In the genomic region with DNA sequence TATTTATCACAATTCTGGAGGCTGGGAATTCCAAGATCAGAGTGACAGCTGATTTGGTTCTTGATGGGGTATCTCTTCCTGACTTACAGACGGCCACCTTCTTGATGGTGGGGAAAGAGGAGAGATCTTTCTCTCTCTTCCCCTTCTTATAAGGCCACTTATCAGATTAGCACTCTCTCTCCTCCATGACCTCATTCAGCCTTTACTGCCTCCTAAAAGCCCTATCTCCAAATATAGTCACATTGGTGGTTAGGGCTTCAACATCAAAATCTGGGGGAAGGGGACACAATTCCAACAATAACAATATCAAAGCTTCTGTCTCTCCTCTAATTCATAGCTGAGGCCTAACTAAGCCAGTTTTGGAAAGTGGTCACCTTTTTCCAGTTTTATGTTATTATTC, we compare ENCODE assay signal across 21 cellular contexts.
"Had no signal": no experiment of that assay in that cellular context is flagged by ENCODE, and none has a peak within 500 bp of the region (broad histone marks: within the 10 kb centered on the region; RNA-seq: fewer than 3 reads in every experiment).

No MANE protein-coding gene starts in this region.

- H3K27ac Mint-ChIP-seq: activated CD4-positive, alpha-beta memory T cell treated with anti-CD3 and anti-CD28 coated beads, Interleukin-2, amount 10 ng/mL, durations not matched to agents 7 days and 5 days; activated CD4-positive, alpha-beta T cell treated with anti-CD3 and anti-CD28 coated beads, Interleukin-2, amount 10 ng/mL, durations not matched to agents 24 days and 14 days; activated naive CD8-positive, alpha-beta T cell treated with anti-CD3 and anti-CD28 coated beads, Interleukin-2, amount 50 U/mL, for 24 hours; activated T-helper 1 cell treated with anti-CD3 and anti-CD28 coated beads, Interleukin-12 subunit alpha, Interleukin-12 subunit beta, Interleukin-2, Interleukin-4 antibody, amounts not matched to agents 30 ng/mL and 10 ng/mL and 1 ng/mL, durations not matched to agents 14 hours and 24 hours and 36 hours; brain; dendritic cell treated with granulocyte-macrophage colony-stimulating factor and Interleukin-4, amounts not matched to agents 40 ng/mL and 50 ng/mL, for 4 days; T-helper 1 cell treated with Interleukin-12 subunit alpha and Interleukin-12 subunit beta and Interleukin-4 antibody, amounts not matched to agents 30 μg/mL and 1 μg/mL, for 36 hours had no signal

- H3K4me3 ChIP-seq: lower lobe of right lung, sigmoid colon, spleen, thoracic aorta, upper lobe of left lung had no signal

- H3K36me3 ChIP-seq: lower lobe of right lung, sigmoid colon, spleen, thoracic aorta, upper lobe of left lung had no signal

- H3K27me3 ChIP-seq: sigmoid colon, spleen, upper lobe of left lung had no signal

- H3K4me1 ChIP-seq: lower lobe of right lung, upper lobe of left lung had no signal

- H3K27me3 Mint-ChIP-seq: brain; dendritic cell treated with granulocyte-macrophage colony-stimulating factor and Interleukin-4, amounts not matched to agents 40 ng/mL and 50 ng/mL, for 4 days; naive B cell had no signal

- H3K9me3 Mint-ChIP-seq: activated CD4-positive, alpha-beta memory T cell treated with anti-CD3 and anti-CD28 coated beads, Interleukin-2, amount 10 ng/mL, durations not matched to agents 7 days and 5 days; activated CD4-positive, alpha-beta T cell treated with anti-CD3 and anti-CD28 coated beads, Interleukin-2, amount 10 ng/mL, durations not matched to agents 24 days and 14 days; activated T-helper 1 cell treated with anti-CD3 and anti-CD28 coated beads, Interleukin-12 subunit alpha, Interleukin-12 subunit beta, Interleukin-2, Interleukin-4 antibody, amounts not matched to agents 30 ng/mL and 10 ng/mL and 1 ng/mL, durations not matched to agents 14 hours and 24 hours and 36 hours; dendritic cell treated with granulocyte-macrophage colony-stimulating factor and Interleukin-4, amounts not matched to agents 40 ng/mL and 50 ng/mL, for 4 days; naive B cell; T-helper 1 cell treated with Interleukin-12 subunit alpha and Interleukin-12 subunit beta and Interleukin-4 antibody, amounts not matched to agents 30 μg/mL and 1 μg/mL, for 36 hours had no signal

- H3K27ac ChIP-seq: lower lobe of right lung, sigmoid colon, spleen, thoracic aorta, upper lobe of left lung had no signal

- FAIRE-seq: endometrium had no signal

- H3K4me3 Mint-ChIP-seq: activated CD4-positive, alpha-beta memory T cell treated with anti-CD3 and anti-CD28 coated beads, Interleukin-2, amount 10 ng/mL, durations not matched to agents 7 days and 5 days; activated CD4-positive, alpha-beta T cell treated with anti-CD3 and anti-CD28 coated beads, Interleukin-2, amount 10 ng/mL, durations not matched to agents 24 days and 14 days; activated naive CD8-positive, alpha-beta T cell treated with anti-CD3 and anti-CD28 coated beads, Interleukin-2, amount 50 U/mL, for 24 hours; activated T-helper 1 cell treated with anti-CD3 and anti-CD28 coated beads, Interleukin-12 subunit alpha, Interleukin-12 subunit beta, Interleukin-2, Interleukin-4 antibody, amounts not matched to agents 30 ng/mL and 10 ng/mL and 1 ng/mL, durations not matched to agents 14 hours and 24 hours and 36 hours; brain; dendritic cell treated with granulocyte-macrophage colony-stimulating factor and Interleukin-4, amounts not matched to agents 40 ng/mL and 50 ng/mL, for 4 days; naive B cell; T-helper 1 cell treated with Interleukin-12 subunit alpha and Interleukin-12 subunit beta and Interleukin-4 antibody, amounts not matched to agents 30 μg/mL and 1 μg/mL, for 36 hours had no signal

- H3K9me3 ChIP-seq: lower lobe of right lung, sigmoid colon, spleen, thoracic aorta, upper lobe of left lung had no signal

- DNase-seq: activated CD4-positive, alpha-beta memory T cell treated with anti-CD3 and anti-CD28 coated beads, Interleukin-2, amount 10 ng/mL, durations not matched to agents 7 days and 5 days; activated CD4-positive, alpha-beta T cell treated with anti-CD3 and anti-CD28 coated beads, Interleukin-2, amount 10 ng/mL, durations not matched to agents 24 days and 14 days; activated gamma-delta T cell; activated naive CD4-positive, alpha-beta T cell treated with anti-CD3 and anti-CD28 coated beads, Interleukin-2, amount 50 U/mL, for 16 hours; activated naive CD8-positive, alpha-beta T cell treated with anti-CD3 and anti-CD28 coated beads, Interleukin-2, amount 50 U/mL, for 24 hours; effector CD4-positive, alpha-beta T cell; lower lobe of right lung; naive B cell; occipital lobe; sigmoid colon; spleen; stimulated activated CD4-positive, alpha-beta T cell treated with anti-CD3 and anti-CD28 coated beads, Interleukin-4, amount 100 ng/mL, for 1 hour; stimulated activated naive CD4-positive, alpha-beta T cell treated with Interleukin-2 at 50 U/mL for 16 hours; T1000; upper lobe of left lung had no signal

- H3K36me3 Mint-ChIP-seq: brain had no signal
